In genomic region chr21:36701912-36702621, GRCh38 we compare ENCODE assay signal across 15 cellular contexts. TPM values are rescaled to one million over a fixed set of nuclear protein-coding genes. Genes with fewer than 3 reads are reported as not detected.
A peak's percentile ranks its signal among the peaks of the same experiment; 100 is the strongest.
DNase-seq lines count a peak whose midpoint lies in the region; ATAC-seq and TF ChIP-seq lines count a peak whose summit lies in the region.
"Had no signal": no experiment of that assay in that cellular context is flagged by ENCODE, and none has a peak within 500 bp of the region (broad histone marks: within the 10 kb centered on the region; RNA-seq: fewer than 3 reads in every experiment).

No MANE protein-coding gene starts in this region.

- peaks cover 99% of the 10 kb centered on the region for H3K27me3 ChIP-seq in BE2C

- ATAC-seq in GM19023 (IDR thresholded peaks at IDR 0.05; ENCODE audit: unreplicated experiment): no peak
- ATAC-seq in GM18858 (IDR thresholded peaks at IDR 0.05; ENCODE audit: unreplicated experiment): no peak
- ATAC-seq: left lobe of liver had no signal

- no peak for TF ChIP-seq CTCF in WI38 (IDR thresholded peaks at IDR 0.05; ENCODE audit: low read depth, low read length)
- TF ChIP-seq CTCF in BE2C (IDR thresholded peaks at IDR 0.05; ENCODE audit: low read depth, low read length): no peak

- H3K36me3 ChIP-seq in ES-I3 (ENCODE audit: insufficient read depth, low read length): no peaks in the 10 kb centered on the region
- H3K36me3 ChIP-seq in BE2C: no peaks in the 10 kb centered on the region
- H3K36me3 ChIP-seq: upper lobe of left lung had no signal

- peak; percentile 95 for DNase-seq in 8988T
- DNase-seq in myocyte (ENCODE audit: low read depth): peak; percentile 65
- no peak for DNase-seq in BE2C
- no peak for DNase-seq in iPS-NIHi7 (ENCODE audit: extremely low spot score)
- DNase-seq: activated effector memory CD4-positive, alpha-beta T cell treated with Interleukin-2 at 50 U/mL for 16 hours; GOT3; Karpas-422; NCI-H2171 treated with DMSO at 0.1 percent for 48 hours had no signal

- peak overlapping the region; percentile 56 for H3K4me3 ChIP-seq in WI38 (ENCODE audit: low read depth, low read length)
- no peak overlapping the region for H3K4me3 ChIP-seq in BE2C (ENCODE audit: low read depth, low read length)

- peak overlapping the region; percentile 46; the same call in 1 of the 2 replicates for H3K9ac ChIP-seq in ES-I3 (ENCODE audit: low read depth, low read length)

- H3K9me3 ChIP-seq in ES-I3 (ENCODE audit: control insufficient read depth, insufficient read depth, low read length): no peaks in the 10 kb centered on the region
- H3K9me3 ChIP-seq in BE2C: no peaks in the 10 kb centered on the region
- H3K9me3 ChIP-seq: upper lobe of left lung had no signal

- H3K4me1 ChIP-seq in ES-I3 (ENCODE audit: insufficient read depth, low read length) (peaks cover 6% of the 10 kb centered on the region; the same call in 1 of the 2 replicates), BE2C (no peaks in the 10 kb centered on the region)

RNA-seq across cellular contexts. Expression of gene SIM2, which starts 3.2 kb away (rescaled TPM):
- 6.0 and 6.9 TPM in 2 replicates for total RNA-seq in myocyte
- 6.6 TPM for polyA plus RNA-seq in myocyte (2012)
- 0.42 TPM for polyA plus RNA-seq in BE2C (2012; ENCODE audit: insufficient read depth, insufficient read length, low read depth)
- total RNA-seq: left lobe of liver had no signal
- polyA plus RNA-seq: CD14-positive monocyte had no signal

Comparison
In these comparisons a context has a peak if more than half of its experiments do, and no peak if none do; other contexts are left out.
1. DNase-seq: peak in 8988T (single experiment) and myocyte (single experiment); none in BE2C (single experiment) and iPS-NIHi7 (single experiment).